Comparison of ENCODE assay signal across 1 cellular context in genomic region chr20:45053441-45054351, GRCh38.
TF ChIP-seq lines count a peak whose summit lies in the region.

No MANE protein-coding gene starts in this region.

TF ChIP-seq in SK-N-SH, 30 proteins besides CTCF, POLR2A, EP300 and RAD21 (continued from another document):
- TF ChIP-seq TCF12 (IDR thresholded peaks at IDR 0.05), result no peak
